ENCODE assay signal across 8 cellular contexts in the genomic region with DNA sequence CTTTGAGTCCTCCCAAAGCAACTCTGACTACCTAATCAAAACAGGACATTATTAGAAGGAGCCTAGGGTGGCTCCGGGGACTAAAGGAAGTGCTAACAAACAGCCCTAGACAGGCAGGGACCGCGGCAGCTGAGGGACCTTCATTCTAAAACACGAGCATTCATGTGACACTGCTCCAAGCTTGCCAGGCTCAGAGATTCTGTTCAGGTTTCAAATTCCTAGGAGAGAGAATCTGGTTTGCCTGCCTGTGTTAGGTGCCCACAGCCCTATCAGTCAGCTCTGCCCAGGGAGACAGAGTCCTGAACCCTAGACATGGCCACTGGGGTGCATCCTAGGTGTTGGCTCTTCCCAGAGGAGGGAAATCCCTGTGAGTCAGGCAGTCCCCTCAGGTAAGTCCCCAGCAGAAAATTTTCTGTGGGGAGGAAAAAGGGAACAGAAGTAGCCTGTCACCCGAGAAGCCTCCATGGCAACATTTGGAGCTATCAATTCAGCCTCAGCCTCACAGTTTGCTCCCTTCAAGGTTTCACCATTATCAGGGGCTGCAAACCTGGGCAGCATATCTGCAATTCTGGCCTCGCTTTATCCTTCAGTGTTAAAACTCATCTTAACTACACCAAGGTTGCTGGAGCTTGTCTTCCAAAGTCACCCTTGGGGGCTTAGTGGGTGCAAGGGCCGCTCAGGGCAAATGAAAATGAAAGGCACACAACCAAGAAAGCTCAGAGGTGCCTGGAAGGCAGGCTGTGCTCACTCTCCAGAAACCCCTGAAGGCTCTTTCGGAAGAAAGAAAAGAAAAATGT. TPM values are rescaled to one million over a fixed set of nuclear protein-coding genes. Genes with fewer than 3 reads are reported as not detected.
A peak's percentile ranks its signal among the peaks of the same experiment; 100 is the strongest.
DNase-seq lines count a peak whose midpoint lies in the region; ATAC-seq lines count a peak whose summit lies in the region.

No MANE protein-coding gene starts in this region.

- H3K36me3 ChIP-seq in skeletal muscle tissue (ENCODE audit: control insufficient read depth in 3 of 3, insufficient read depth in 3 of 3, low read length in 3 of 3): no peaks in the 10 kb centered on the region

- H3K27ac ChIP-seq in caudate nucleus (ENCODE audit: low read depth, low read length): peak overlapping the region; percentile 50
- H3K27ac ChIP-seq in skeletal muscle tissue (ENCODE audit: low read depth, low read length): peak overlapping the region; percentile 96

- no peaks in the 10 kb centered on the region for H3K9me3 ChIP-seq in skeletal muscle tissue (ENCODE audit: control insufficient read depth in 3 of 3, low read length in 3 of 3)

- peak overlapping the region; percentile 72 to 77 (median 76) for H3K9ac ChIP-seq in skeletal muscle tissue (ENCODE audit: low read depth in 1 of 3, low read length in 3 of 3)

- DNase-seq in caudate nucleus (lab: John Stamatoyannopoulos, UW) (peak in 1 of 61 donors; percentile 39), T-helper 2 cell (no peak), occipital lobe (lab: John Stamatoyannopoulos, UW) (no peak), T1000 (lab: John Stamatoyannopoulos, UW) (no peak)

- peaks cover 46 to 48% (median 46%) of the 10 kb centered on the region in 3 donors for H3K4me1 ChIP-seq in skeletal muscle tissue (ENCODE audit: control insufficient read depth in 3 of 3, insufficient read depth in 3 of 3, low read length in 3 of 3)

- ATAC-seq in GM19043 (IDR thresholded peaks at IDR 0.05; ENCODE audit: low read depth, unreplicated experiment) (peak; percentile 58), HG02973 (IDR thresholded peaks at IDR 0.05; ENCODE audit: unreplicated experiment) (peak; percentile 47), HG03469 (IDR thresholded peaks at IDR 0.05; ENCODE audit: unreplicated experiment) (no peak)

- no peaks in the 10 kb centered on the region for H3K27me3 ChIP-seq in skeletal muscle tissue (ENCODE audit: control insufficient read depth in 3 of 3, insufficient read depth in 3 of 3, low read length in 3 of 3)

- peak overlapping the region; percentile 30 to 52 (median 41) for H3K4me3 ChIP-seq in skeletal muscle tissue (ENCODE audit: low read length in 3 of 3)

RNA-seq across cellular contexts. Expression of a gene that starts 28.6 kb away (rescaled TPM):
- 45.4 TPM for total RNA-seq in skeletal muscle tissue
- 22.0 TPM for total RNA-seq in occipital lobe
